Comparison of ENCODE assay signal across 9 cellular contexts in the genomic region with DNA sequence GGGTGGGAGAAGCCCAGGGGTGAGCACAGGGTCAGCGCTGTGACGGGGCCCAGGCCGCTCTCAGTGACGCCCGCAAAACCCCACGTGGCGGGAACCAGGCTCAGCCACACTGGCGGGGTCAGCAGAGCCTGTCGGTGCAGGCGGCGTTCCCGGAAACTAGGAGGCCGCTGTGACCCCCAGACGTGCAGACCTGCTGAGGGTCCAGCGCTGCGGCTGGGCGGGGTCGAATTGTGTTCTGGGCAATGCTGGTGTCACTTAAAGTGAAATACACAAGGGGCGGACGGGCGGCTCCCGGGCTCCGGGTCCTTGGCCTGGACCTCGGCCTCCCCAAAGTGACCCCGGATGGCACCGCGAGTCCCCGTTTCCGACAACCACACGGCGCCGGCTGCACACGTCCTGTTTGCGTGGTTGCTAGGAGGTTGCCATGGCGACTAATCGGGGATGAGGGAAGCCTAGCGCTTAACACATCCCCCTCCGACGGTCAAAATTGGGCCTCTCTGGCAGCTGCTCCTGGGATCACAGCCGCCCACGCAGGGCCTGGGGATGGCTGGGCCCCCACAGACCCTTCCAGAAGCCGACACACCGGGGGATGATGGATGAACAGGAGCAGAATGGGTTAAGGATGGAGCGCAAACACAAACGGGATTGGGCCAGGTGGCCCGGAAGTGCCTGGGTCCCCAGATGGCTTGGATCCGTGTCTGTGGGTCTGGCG.
DNase-seq lines count a peak whose midpoint lies in the region; ATAC-seq and TF ChIP-seq lines count a peak whose summit lies in the region.
"Had no signal": no experiment of that assay in that cellular context is flagged by ENCODE, and none has a peak within 500 bp of the region (broad histone marks: within the 10 kb centered on the region; RNA-seq: fewer than 3 reads in every experiment).

No MANE protein-coding gene starts in this region.

- DNase-seq in T-cell: peak; percentile 64 to 92 (median 86)
- peak; percentile 71 to 76 for DNase-seq in activated naive CD4-positive, alpha-beta T cell treated with anti-CD3 and anti-CD28 coated beads, Interleukin-2, amount 50 U/mL, for 72 hours (ENCODE audit: low spot score in 2 of 2)
- DNase-seq in iPS DF 19.7 (ENCODE audit: low read depth, low spot score): peak; percentile 60
- DNase-seq in stimulated activated CD4-positive, alpha-beta T cell treated with anti-CD3 and anti-CD28 coated beads, Interleukin-1b, Interleukin-23, amount 100 ng/mL, for 4 hours (ENCODE audit: low read depth in 2 of 2): peak; percentile 41 to 49
- no peak for DNase-seq in superior temporal gyrus (ENCODE audit: extremely low spot score)
- no peak for DNase-seq in LoVo (ENCODE audit: low spot score)

- H3K36me3 Mint-ChIP-seq in T-cell: no peaks in the 10 kb centered on the region
- H3K36me3 Mint-ChIP-seq in activated naive CD4-positive, alpha-beta T cell treated with anti-CD3 and anti-CD28 coated beads, Interleukin-2, amount 50 U/mL, for 72 hours: no peaks in the 10 kb centered on the region

- ATAC-seq in T-cell (replicated peaks in 1 of 4) (peak; percentile 78 to 87 (median 82)), GM21447 (IDR thresholded peaks at IDR 0.05; ENCODE audit: unreplicated experiment) (no peak)
- peak; percentile 79 to 89 for ATAC-seq in activated naive CD4-positive, alpha-beta T cell treated with anti-CD3 and anti-CD28 coated beads, Interleukin-2, amount 50 U/mL, for 72 hours

- H3K4me1 ChIP-seq in HEK293 (ENCODE audit: control insufficient read depth, insufficient read depth, low read length): no peaks in the 10 kb centered on the region

- H3K4me3 ChIP-seq in HEK293 (ENCODE audit: low read depth, low read length): no peak overlapping the region
- H3K4me3 ChIP-seq: skin epidermis had no signal

- no peak for TF ChIP-seq CTCF in HEK293 (tag by site-specific recombination; IDR thresholded peaks at IDR 0.05)

- H3K4me3 Mint-ChIP-seq in T-cell: no peak overlapping the region

- H3K9me3 Mint-ChIP-seq in T-cell: peaks cover 0 to 3% (median 2%) of the 10 kb centered on the region in 3 donors
- H3K9me3 Mint-ChIP-seq in activated naive CD4-positive, alpha-beta T cell treated with anti-CD3 and anti-CD28 coated beads, Interleukin-2, amount 50 U/mL, for 72 hours: peaks cover 0 to 3% of the 10 kb centered on the region in 2 donors

- POLR2A ChIA-PET in HEK293 (lab: Yijun Ruan, JAX): no interaction called here
- POLR2A ChIA-PET in T-cell (lab: Charles Lee): no interaction called here

- H3K4me1 Mint-ChIP-seq in T-cell: peaks cover 5 to 8% (median 7%) of the 10 kb centered on the region in 3 donors

- no peaks in the 10 kb centered on the region for H3K9me3 ChIP-seq in HEK293 (ENCODE audit: control insufficient read depth, insufficient read depth, low read depth, low read length)

- CTCF ChIA-PET in HEK293 (lab: Yijun Ruan, JAX) (interaction anchor here (0.6 kb wide), 1 partner anchor 11 kb away, joined by 3 read pairs; no protein-coding TSS in a partner anchor), T-cell (lab: Charles Lee) (no interaction called here)

- no peaks in the 10 kb centered on the region for H3K27me3 Mint-ChIP-seq in T-cell

- peak overlapping the region; percentile 66 to 75 for H3K27ac Mint-ChIP-seq in T-cell
- no peak overlapping the region for H3K27ac Mint-ChIP-seq in activated naive CD4-positive, alpha-beta T cell treated with anti-CD3 and anti-CD28 coated beads, Interleukin-2, amount 50 U/mL, for 72 hours

- no peak overlapping the region for H3K27ac ChIP-seq in HEK293 (ENCODE audit: extremely low read depth, low read depth, low read length)

- no peaks in the 10 kb centered on the region for H3K36me3 ChIP-seq in HEK293 (ENCODE audit: control insufficient read depth in 2 of 2, insufficient read depth in 1 of 2, low read length in 2 of 2)

TF ChIP-seq in HEK293, 187 proteins besides CTCF, POLR2A, EP300 and RAD21:
- TF ChIP-seq, protein P1, sequence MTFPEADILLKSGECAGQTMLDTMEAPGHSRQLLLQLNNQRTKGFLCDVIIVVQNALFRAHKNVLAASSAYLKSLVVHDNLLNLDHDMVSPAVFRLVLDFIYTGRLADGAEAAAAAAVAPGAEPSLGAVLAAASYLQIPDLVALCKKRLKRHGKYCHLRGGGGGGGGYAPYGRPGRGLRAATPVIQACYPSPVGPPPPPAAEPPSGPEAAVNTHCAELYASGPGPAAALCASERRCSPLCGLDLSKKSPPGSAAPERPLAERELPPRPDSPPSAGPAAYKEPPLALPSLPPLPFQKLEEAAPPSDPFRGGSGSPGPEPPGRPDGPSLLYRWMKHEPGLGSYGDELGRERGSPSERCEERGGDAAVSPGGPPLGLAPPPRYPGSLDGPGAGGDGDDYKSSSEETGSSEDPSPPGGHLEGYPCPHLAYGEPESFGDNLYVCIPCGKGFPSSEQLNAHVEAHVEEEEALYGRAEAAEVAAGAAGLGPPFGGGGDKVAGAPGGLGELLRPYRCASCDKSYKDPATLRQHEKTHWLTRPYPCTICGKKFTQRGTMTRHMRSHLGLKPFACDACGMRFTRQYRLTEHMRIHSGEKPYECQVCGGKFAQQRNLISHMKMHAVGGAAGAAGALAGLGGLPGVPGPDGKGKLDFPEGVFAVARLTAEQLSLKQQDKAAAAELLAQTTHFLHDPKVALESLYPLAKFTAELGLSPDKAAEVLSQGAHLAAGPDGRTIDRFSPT (tag by site-specific recombination; IDR thresholded peaks at IDR 0.05): 0 out of 2 replicates have a peak, but pooled peaks have one; percentile 14
- TF ChIP-seq ZNF37A (tag by site-specific recombination; IDR thresholded peaks at IDR 0.05) (no peak), MYNN (tag by site-specific recombination; IDR thresholded peaks at IDR 0.05; ENCODE audit: borderline replicate concordance) (peak; percentile 43; the same call in 1 of the 2 replicates)

Comparison
In these comparisons a context has a peak if more than half of its experiments do, and no peak if none do; other contexts are left out.
1. DNase-seq: peak in T-cell (34 of 34), activated naive CD4-positive, alpha-beta T cell treated with anti-CD3 and anti-CD28 coated beads, Interleukin-2, amount 50 U/mL, for 72 hours (2 of 2), iPS DF 19.7 (single experiment) and stimulated activated CD4-positive, alpha-beta T cell treated with anti-CD3 and anti-CD28 coated beads, Interleukin-1b, Interleukin-23, amount 100 ng/mL, for 4 hours (2 of 2); none in superior temporal gyrus (single experiment) and LoVo (single experiment).
2. H3K27ac Mint-ChIP-seq: peak in T-cell (2 of 2); none in activated naive CD4-positive, alpha-beta T cell treated with anti-CD3 and anti-CD28 coated beads, Interleukin-2, amount 50 U/mL, for 72 hours (0 of 2).